Comparison of ENCODE assay signal across 8 cellular contexts in genomic region chr12:94157891-94158495, GRCh38. TPM values are rescaled to one million over a fixed set of nuclear protein-coding genes. Genes with fewer than 3 reads are reported as not detected.
DNase-seq lines count a peak whose midpoint lies in the region; ATAC-seq and TF ChIP-seq lines count a peak whose summit lies in the region.

No MANE protein-coding gene starts in this region.

- H3K9ac ChIP-seq in Loucy (ENCODE audit: low read depth, low read length, poor library complexity, severe bottlenecking) = no peak overlapping the region

- H3K4me1 Mint-ChIP-seq in naive B cell (peaks cover 31 to 40% (median 34%) of the 10 kb centered on the region in 3 donors), GM23338 (peaks cover 8% of the 10 kb centered on the region)

- H4K20me1 ChIP-seq in Loucy (ENCODE audit: insufficient read depth, low read length, poor library complexity, severe bottlenecking) (no peaks in the 10 kb centered on the region), GM23338 (replicated peaks; ENCODE audit: insufficient read depth) (no peaks in the 10 kb centered on the region; the same call in 1 of the 2 replicates)

- H3K27ac ChIP-seq in GM23338 (ENCODE audit: low read depth) = no peak overlapping the region

- H3K9me3 ChIP-seq in Loucy (ENCODE audit: insufficient read depth, low read depth, low read length) = no peaks in the 10 kb centered on the region

- H3K27me3 ChIP-seq in Loucy (ENCODE audit: insufficient read depth, low read length, poor library complexity, severe bottlenecking) = no peaks in the 10 kb centered on the region
- peaks cover 62% of the 10 kb centered on the region for H3K27me3 ChIP-seq in GM23338 (ENCODE audit: insufficient read depth)

- ATAC-seq in GM18511 (IDR thresholded peaks at IDR 0.05; ENCODE audit: unreplicated experiment) = peak; percentile 92
- peak; percentile 84 for ATAC-seq in GM21717 (IDR thresholded peaks at IDR 0.05; ENCODE audit: unreplicated experiment)
- ATAC-seq in naive B cell (ENCODE audit: low read depth in 2 of 2) = peak; percentile 60 to 70
- ATAC-seq in GM23338 = no peak
- ATAC-seq in HG03135 (IDR thresholded peaks at IDR 0.05; ENCODE audit: unreplicated experiment) = no peak

- H3K36me3 Mint-ChIP-seq in naive B cell (peaks cover 0 to 4% of the 10 kb centered on the region in 2 donors), GM23338 (ENCODE audit: low read depth) (no peaks in the 10 kb centered on the region)

- no peaks in the 10 kb centered on the region for H3K9me2 ChIP-seq in Loucy (replicated peaks; ENCODE audit: low read depth, low read length)
- H3K9me2 ChIP-seq in GM23338 (ENCODE audit: insufficient read depth) = no peaks in the 10 kb centered on the region

- H3K4me2 ChIP-seq in Loucy (ENCODE audit: low read depth, low read length, poor library complexity, severe bottlenecking) (peak overlapping the region; percentile 33), GM23338 (no peak overlapping the region)

- H3K27me3 Mint-ChIP-seq in naive B cell (no peaks in the 10 kb centered on the region), GM23338 (ENCODE audit: insufficient read depth, low read depth, poor library complexity) (peaks cover 11% of the 10 kb centered on the region)

- TF ChIP-seq CTCF in Loucy (conservative IDR thresholded peaks at IDR 0.05; ENCODE audit: low read length) (no peak), GM23338 (conservative IDR thresholded peaks at IDR 0.05; ENCODE audit: low read depth in 2 of 2) (no peak)

- H3K79me2 ChIP-seq in Loucy (ENCODE audit: insufficient read depth, low read length) = peaks cover 32% of the 10 kb centered on the region
- H3K79me2 ChIP-seq in GM23338 (replicated peaks; ENCODE audit: insufficient read depth) = no peaks in the 10 kb centered on the region

- H3F3A ChIP-seq in Loucy (ENCODE audit: low read depth) = no peaks in the 10 kb centered on the region
- H3F3A ChIP-seq in GM23338 (replicated peaks; ENCODE audit: low read depth) = no peaks in the 10 kb centered on the region

- H3K36me3 ChIP-seq in Loucy (ENCODE audit: insufficient read depth, low read length) (no peaks in the 10 kb centered on the region), GM23338 (ENCODE audit: insufficient read depth) (no peaks in the 10 kb centered on the region)

- H3K4me3 ChIP-seq in Loucy (ENCODE audit: low read length, poor library complexity, severe bottlenecking) = no peak overlapping the region
- H3K4me3 ChIP-seq in GM23338 = no peak overlapping the region

- H3K4me3 Mint-ChIP-seq in naive B cell = peak overlapping the region in 6 of 8 donors; percentile 44 to 86 (median 68)
- no peak overlapping the region for H3K4me3 Mint-ChIP-seq in GM23338

- H3K27ac Mint-ChIP-seq in naive B cell (peak overlapping the region in 4 of 6 donors; percentile 11 to 84 (median 56)), GM23338 (no peak overlapping the region)

- peaks cover 0 to 4% (median 0%) of the 10 kb centered on the region in 7 donors for H3K9me3 Mint-ChIP-seq in naive B cell
- H3K9me3 Mint-ChIP-seq in GM23338 = no peaks in the 10 kb centered on the region

- DNase-seq in naive B cell = no peak
- no peak for DNase-seq in GM23338 (ENCODE audit: low spot score)
- DNase-seq in activated T-cell treated with anti-CD3 and anti-CD28 coated beads, Interleukin-2, amount 50 U/mL, for 48 hours = no peak
- DNase-seq in activated T-cell treated with anti-CD3 and anti-CD28 coated beads for 4 hours = no peak

- H2AFZ ChIP-seq in Loucy (ENCODE audit: low read length) = no peak overlapping the region
- H2AFZ ChIP-seq in GM23338 = no peak overlapping the region

- H3K4me1 ChIP-seq in Loucy (ENCODE audit: insufficient read depth, low read length, poor library complexity, severe bottlenecking) (peaks cover 18% of the 10 kb centered on the region), GM23338 (ENCODE audit: insufficient read depth) (peaks cover 2% of the 10 kb centered on the region)

TF ChIP-seq in GM23338, 12 proteins besides CTCF, POLR2A, EP300 and RAD21:
- TF ChIP-seq CREB1 (CRISPR knock-in tag; IDR thresholded peaks at IDR 0.05; ENCODE audit: low read depth) (no peak), JUNB (IDR thresholded peaks at IDR 0.05; ENCODE audit: unreplicated experiment) (no peak), ETS1 (IDR thresholded peaks at IDR 0.05) (no peak), NANOG (IDR thresholded peaks at IDR 0.05; ENCODE audit: borderline replicate concordance) (no peak), ZNF114 (CRISPR knock-in tag; IDR thresholded peaks at IDR 0.05) (no peak), EZH2phosphoT487 (IDR thresholded peaks at IDR 0.05; ENCODE audit: unreplicated experiment) (no peak), POLR2AphosphoS5 (IDR thresholded peaks at IDR 0.05; ENCODE audit: low read depth) (no peak), STAT1 (IDR thresholded peaks at IDR 0.05; ENCODE audit: unreplicated experiment) (no peak), EZH2 (IDR thresholded peaks at IDR 0.05; ENCODE audit: low read depth, unreplicated experiment) (no peak)

RNA-seq across cellular contexts. Expression of gene PLXNC1, which starts 9.6 kb away (rescaled TPM):
- polyA plus RNA-seq in naive B cell (ENCODE audit: low read depth in 6 of 6) = 1 to 10 TPM; 2.1 to 6.9 (median 4.4) TPM
- total RNA-seq in GM23338 (2014; rRNA removed; shearing (Covaris generic)) = 2.4 and 6.5 TPM in 2 replicates
- 1.4 and 1.9 TPM in 2 replicates for polyA plus RNA-seq in GM23338 (2016; fragmentation: Nextera tagmentation; extraction: Ambion mirVana)

Comparison
In these comparisons a context has a peak if more than half of its experiments do, and no peak if none do; other contexts are left out.
1. ATAC-seq: peak in GM18511 (single experiment), GM21717 (single experiment) and naive B cell (2 of 2); none in GM23338 (single experiment) and HG03135 (single experiment).